ENCODE assay signal across 22 cellular contexts in the genomic region with DNA sequence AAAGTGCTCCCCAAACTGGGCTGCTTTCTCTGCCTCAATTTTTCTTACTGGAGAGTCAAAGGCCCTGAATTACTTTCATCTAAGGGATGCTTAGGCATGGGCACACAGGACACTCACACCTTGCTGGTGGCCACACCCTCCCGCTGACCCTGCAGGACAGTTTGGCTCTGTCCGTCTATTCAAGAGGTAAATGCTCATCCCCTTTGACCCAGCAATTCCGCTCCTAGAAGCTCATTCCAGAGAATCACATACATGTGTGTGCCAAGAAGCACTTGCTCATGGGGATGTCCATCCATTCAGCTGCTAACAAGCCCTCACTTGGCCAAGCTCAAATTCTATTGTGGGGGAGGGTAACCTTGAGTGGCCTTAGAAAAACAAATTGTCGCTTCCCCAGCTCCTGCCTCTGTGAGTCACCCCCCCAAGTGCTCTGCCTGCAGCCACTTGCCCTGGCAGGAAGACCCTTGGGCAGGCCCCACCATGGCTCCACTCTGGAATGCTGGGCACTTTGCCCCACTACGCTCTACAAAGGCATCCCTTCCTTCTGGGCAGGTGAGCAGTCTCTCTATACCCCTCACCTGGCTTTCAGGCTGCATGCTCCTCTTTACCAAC. TPM values are rescaled to one million over a fixed set of nuclear protein-coding genes. Genes with fewer than 3 reads are reported as not detected.
DNase-seq lines count a peak whose midpoint lies in the region; ATAC-seq and TF ChIP-seq lines count a peak whose summit lies in the region.
"Had no signal": no experiment of that assay in that cellular context is flagged by ENCODE, and none has a peak within 500 bp of the region (broad histone marks: within the 10 kb centered on the region; RNA-seq: fewer than 3 reads in every experiment).

No MANE protein-coding gene starts in this region.

- intact Hi-C loops in spleen (cut with DNase I; ENCODE audit: low total_unique reads), result no loop called here
- intact Hi-C loops in activated CD4-positive, alpha-beta memory T cell treated with anti-CD3 and anti-CD28 coated beads for 36 hours (cut with micrococcal nuclease), result no loop called here

- H3K4me3 Mint-ChIP-seq in activated CD4-positive, alpha-beta memory T cell treated with anti-CD3 and anti-CD28 coated beads for 36 hours, result no peak overlapping the region
- H3K4me3 Mint-ChIP-seq: CD8-positive, alpha-beta memory T cell; natural killer cell treated with Interleukin-12 subunit alpha and Interleukin-12 subunit beta and Interleukin-15 and Interleukin-18, amount 100 ng/mL, for 72 hours; T-helper 17 cell had no signal

- no peak overlapping the region for H3K27ac Mint-ChIP-seq in activated CD4-positive, alpha-beta memory T cell treated with anti-CD3 and anti-CD28 coated beads for 36 hours
- H3K27ac Mint-ChIP-seq: CD8-positive, alpha-beta memory T cell; natural killer cell treated with Interleukin-12 subunit alpha and Interleukin-12 subunit beta and Interleukin-15 and Interleukin-18, amount 100 ng/mL, for 72 hours; T-helper 17 cell had no signal

- H3K9me3 ChIP-seq in MG63 (0 out of 2 replicates have a peak, but pooled peaks cover 2% of the 10 kb centered on the region), spleen (peaks cover 0 to 9% (median 0%) of the 10 kb centered on the region in 8 donors)
- H3K9me3 ChIP-seq: adrenal gland, Peyer's patch, suprapubic skin had no signal

- no peaks in the 10 kb centered on the region for H3K27me3 Mint-ChIP-seq in activated CD4-positive, alpha-beta memory T cell treated with anti-CD3 and anti-CD28 coated beads for 36 hours
- H3K27me3 Mint-ChIP-seq: CD8-positive, alpha-beta memory T cell; natural killer cell treated with Interleukin-12 subunit alpha and Interleukin-12 subunit beta and Interleukin-15 and Interleukin-18, amount 100 ng/mL, for 72 hours; T-helper 17 cell had no signal

- CTCF ChIA-PET in activated CD4-positive, alpha-beta memory T cell treated with anti-CD3 and anti-CD28 coated beads for 36 hours (lab: Charles Lee), result interaction anchor here (0.7 kb wide), 1 partner anchor 10 kb away, joined by 3 read pairs; no protein-coding TSS in a partner anchor

- H3K36me3 Mint-ChIP-seq in activated CD4-positive, alpha-beta memory T cell treated with anti-CD3 and anti-CD28 coated beads for 36 hours, result no peaks in the 10 kb centered on the region
- H3K36me3 Mint-ChIP-seq: CD8-positive, alpha-beta memory T cell; natural killer cell treated with Interleukin-12 subunit alpha and Interleukin-12 subunit beta and Interleukin-15 and Interleukin-18, amount 100 ng/mL, for 72 hours had no signal

- TF ChIP-seq POLR2A in spleen (IDR thresholded peaks at IDR 0.05), result no peak

- H3K4me3 ChIP-seq in MG63, result no peak overlapping the region
- H3K4me3 ChIP-seq in spleen, result no peak overlapping the region
- H3K4me3 ChIP-seq: adrenal gland, Peyer's patch, suprapubic skin, uterus had no signal

- DNase-seq in EL (peak; percentile 51), MG63 (peak; percentile 60), foreskin keratinocyte (peak; percentile 46 to 73), spleen (peak; percentile 23), AG08396 (ENCODE audit: low spot score) (no peak)
- DNase-seq in activated CD4-positive, alpha-beta memory T cell treated with anti-CD3 and anti-CD28 coated beads for 36 hours, result no peak
- DNase-seq: activated CD4-positive, alpha-beta T cell treated with anti-CD3 and anti-CD28 coated beads for 48 hours; activated naive CD4-positive, alpha-beta T cell; CD8-positive, alpha-beta memory T cell; DMS153; GF-D8; left cardiac atrium; midbrain; T-helper 17 cell had no signal

- no peaks in the 10 kb centered on the region for H3K9me3 Mint-ChIP-seq in activated CD4-positive, alpha-beta memory T cell treated with anti-CD3 and anti-CD28 coated beads for 36 hours
- H3K9me3 Mint-ChIP-seq: CD8-positive, alpha-beta memory T cell; natural killer cell treated with Interleukin-12 subunit alpha and Interleukin-12 subunit beta and Interleukin-15 and Interleukin-18, amount 100 ng/mL, for 72 hours had no signal

- no peaks in the 10 kb centered on the region for H3K4me1 Mint-ChIP-seq in activated CD4-positive, alpha-beta memory T cell treated with anti-CD3 and anti-CD28 coated beads for 36 hours (ENCODE audit: low read depth)
- H3K4me1 Mint-ChIP-seq: CD8-positive, alpha-beta memory T cell; T-helper 17 cell had no signal

- POLR2A ChIA-PET in activated CD4-positive, alpha-beta memory T cell treated with anti-CD3 and anti-CD28 coated beads for 36 hours (lab: Charles Lee), result no interaction called here

- H3K27me3 ChIP-seq in MG63, result no peaks in the 10 kb centered on the region
- no peaks in the 10 kb centered on the region for H3K27me3 ChIP-seq in foreskin keratinocyte
- H3K27me3 ChIP-seq in spleen (replicated peaks in 1 of 7), result no peaks in the 10 kb centered on the region
- H3K27me3 ChIP-seq: adrenal gland, Peyer's patch, suprapubic skin, uterus had no signal

- H3K27ac ChIP-seq in foreskin keratinocyte (no peak overlapping the region), spleen (no peak overlapping the region)
- H3K27ac ChIP-seq: adrenal gland, parathyroid adenoma, Peyer's patch, suprapubic skin, uterus had no signal

- TF ChIP-seq CTCF in foreskin keratinocyte (conservative IDR thresholded peaks at IDR 0.05), result no peak
- TF ChIP-seq CTCF in spleen (IDR thresholded peaks at IDR 0.05 in 8 of 11, conservative IDR thresholded peaks at IDR 0.05 in 3 of 11), result no peak

- H3K36me3 ChIP-seq in MG63, result no peaks in the 10 kb centered on the region
- H3K36me3 ChIP-seq in spleen, result no peaks in the 10 kb centered on the region
- H3K36me3 ChIP-seq: adrenal gland, Peyer's patch, suprapubic skin, uterus had no signal

- no peak for ATAC-seq in foreskin keratinocyte
- ATAC-seq in HG02678 (IDR thresholded peaks at IDR 0.05; ENCODE audit: unreplicated experiment), result no peak
- ATAC-seq: left cardiac atrium, T-helper 17 cell had no signal

- WGBS in spleen, 5 donors, result 73 to 95% (median 78%) methylated on average over 5 of the region's 5 CpGs

- H3K4me1 ChIP-seq in foreskin keratinocyte, result peaks cover 10% of the 10 kb centered on the region
- H3K4me1 ChIP-seq in spleen, result peaks cover 0 to 18% (median 0%) of the 10 kb centered on the region in 6 donors
- H3K4me1 ChIP-seq: uterus had no signal

RNA-seq across cellular contexts. Expression of a gene that starts 54.5 kb away (rescaled TPM):
- 0.15 and 1.3 TPM in 2 replicates for total RNA-seq in MG63 (2014; rRNA removed; shearing (Covaris generic); ENCODE audit: low replicate concordance)
- total RNA-seq in foreskin keratinocyte, result not detected in 2 replicates
- polyA plus RNA-seq in foreskin keratinocyte, result not detected in 2 replicates
- 1 to 10 TPM; 1.2 to 5.5 (median 3.1) TPM for total RNA-seq in spleen
- 1 to 10 TPM in 2 of 3 donors, under 1 TPM in 1; 0.26 to 2.5 (median 1.9) TPM for polyA plus RNA-seq in spleen
- not detected for total RNA-seq in activated CD4-positive, alpha-beta memory T cell treated with anti-CD3 and anti-CD28 coated beads for 36 hours
- total RNA-seq: CD8-positive, alpha-beta memory T cell; natural killer cell treated with Interleukin-12 subunit alpha and Interleukin-12 subunit beta and Interleukin-15 and Interleukin-18, amount 100 ng/mL, for 72 hours; NCI-H460; T-helper 17 cell had no signal
- polyA plus RNA-seq: CD8-positive, alpha-beta memory T cell had no signal

Comparison
In these comparisons a context has a peak if more than half of its experiments do, and no peak if none do; other contexts are left out.
1. DNase-seq: peak in EL (single experiment), MG63 (single experiment), foreskin keratinocyte (2 of 2) and spleen (single experiment); none in activated CD4-positive, alpha-beta memory T cell treated with anti-CD3 and anti-CD28 coated beads for 36 hours (single experiment) and AG08396 (single experiment).